In the genomic region with DNA sequence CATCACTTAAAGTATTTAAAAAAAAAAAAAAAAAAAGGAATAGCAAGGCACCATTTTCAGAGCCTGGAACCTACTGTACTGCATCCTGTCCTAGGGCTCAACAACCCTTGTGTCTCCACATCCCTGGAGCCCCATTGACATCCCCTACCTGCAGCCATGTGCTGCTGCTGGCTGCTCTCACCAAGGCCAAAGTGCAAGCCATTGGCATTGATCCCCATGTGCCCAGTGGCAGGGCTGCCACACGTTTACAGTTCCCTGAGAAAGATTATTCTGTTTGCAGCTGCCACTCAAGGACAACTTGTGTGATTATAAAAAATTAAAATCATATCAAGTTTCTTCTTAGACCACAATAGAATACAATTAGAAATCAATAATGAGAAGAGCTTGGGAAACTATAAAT, we compare ENCODE assay signal across 38 cellular contexts.
"Had no signal": no experiment of that assay in that cellular context is flagged by ENCODE, and none has a peak within 500 bp of the region (broad histone marks: within the 10 kb centered on the region; RNA-seq: fewer than 3 reads in every experiment).

No MANE protein-coding gene starts in this region.

- H3K4me3 Mint-ChIP-seq: activated B cell treated with CpG ODN at 0.5 μM for 24 hours; activated CD4-positive, alpha-beta memory T cell treated with anti-CD3 and anti-CD28 coated beads for 36 hours; activated CD8-positive, alpha-beta T cell treated with anti-CD3 and anti-CD28 coated beads for 36 hours; activated naive CD4-positive, alpha-beta T cell treated with anti-CD3 and anti-CD28 coated beads for 36 hours; activated naive CD8-positive, alpha-beta T cell treated with anti-CD3 and anti-CD28 coated beads for 36 hours; activated T-cell treated with anti-CD3 and anti-CD28 coated beads, Interleukin-2, amount 50 U/mL, for 4 hours; activated T-cell treated with anti-CD3 and anti-CD28 coated beads, Interleukin-2, amount 50 U/mL, for 72 hours; activated T-helper 1 cell treated with anti-CD3 and anti-CD28 coated beads, Interleukin-12 subunit alpha, Interleukin-12 subunit beta, Interleukin-2, Interleukin-4 antibody, amounts not matched to agents 30 ng/mL and 10 ng/mL and 1 ng/mL, durations not matched to agents 14 hours and 24 hours and 36 hours; activated T-helper 17 cell treated with anti-CD3 and anti-CD28 coated beads, Interleukin-2, amount 50 U/mL, for 72 hours; brain; central memory CD8-positive, alpha-beta T cell; T-helper 1 cell treated with Interleukin-12 subunit alpha and Interleukin-12 subunit beta and Interleukin-4 antibody, amounts not matched to agents 30 μg/mL and 1 μg/mL, for 36 hours; T-helper 2 cell treated with Interferon-gamma antibody and Interleukin-4, amounts not matched to agents 5 μg/mL and 100 μg/mL, for 36 hours had no signal

- H3K9me3 Mint-ChIP-seq: activated naive CD8-positive, alpha-beta T cell treated with anti-CD3 and anti-CD28 coated beads for 36 hours; activated T-cell treated with anti-CD3 and anti-CD28 coated beads, Interleukin-2, amount 50 U/mL, for 4 hours; activated T-helper 1 cell treated with anti-CD3 and anti-CD28 coated beads, Interleukin-12 subunit alpha, Interleukin-12 subunit beta, Interleukin-2, Interleukin-4 antibody, amounts not matched to agents 30 ng/mL and 10 ng/mL and 1 ng/mL, durations not matched to agents 14 hours and 24 hours and 36 hours; T-helper 1 cell treated with Interleukin-12 subunit alpha and Interleukin-12 subunit beta and Interleukin-4 antibody, amounts not matched to agents 30 μg/mL and 1 μg/mL, for 36 hours; T-helper 2 cell treated with Interferon-gamma antibody and Interleukin-4, amounts not matched to agents 5 μg/mL and 100 μg/mL, for 36 hours had no signal

- H3K36me3 ChIP-seq: adrenal gland, cardiac muscle cell had no signal

- H3K4me3 ChIP-seq: adrenal gland, cardiac muscle cell had no signal

- DNase-seq: activated B cell treated with CpG ODN at 0.5 μM for 24 hours; activated CD4-positive, alpha-beta memory T cell treated with anti-CD3 and anti-CD28 coated beads for 36 hours; activated CD4-positive, alpha-beta T cell treated with anti-CD3 and anti-CD28 coated beads for 48 hours; activated CD4-positive, alpha-beta T cell treated with anti-CD3 and anti-CD28 coated beads, Interleukin-2, amount 50 U/mL, for 1 hour; activated CD4-positive, alpha-beta T cell treated with anti-CD3 and anti-CD28 coated beads, Interleukin-2, amount 50 U/mL, for 4 hours; activated CD4-positive, CD25-positive, alpha-beta regulatory T cell treated with anti-CD3 and anti-CD28 coated beads, Interleukin-2, amount 50 U/mL, for 72 hours; activated CD8-positive, alpha-beta memory T cell treated with anti-CD3 and anti-CD28 coated beads, Interleukin-2, amount 50 U/mL, for 4 hours; activated CD8-positive, alpha-beta T cell treated with anti-CD3 and anti-CD28 coated beads for 36 hours; activated effector memory CD4-positive, alpha-beta T cell treated with anti-CD3 and anti-CD28 coated beads, Interleukin-2, amount 50 U/mL, for 16 hours; activated gamma-delta T cell treated with Interleukin-2 at 50 U/mL for 16 hours; activated naive CD4-positive, alpha-beta T cell; activated naive CD4-positive, alpha-beta T cell treated with anti-CD3 and anti-CD28 coated beads for 36 hours; activated naive CD4-positive, alpha-beta T cell treated with anti-CD3 and anti-CD28 coated beads, Interleukin-2, amount 50 U/mL, for 16 hours; activated naive CD8-positive, alpha-beta T cell treated with anti-CD3 and anti-CD28 coated beads for 36 hours; activated T-cell treated with anti-CD3 and anti-CD28 coated beads for 4 hours; activated T-cell treated with anti-CD3 and anti-CD28 coated beads, Interleukin-2, amount 50 U/mL, for 1 hour; activated T-cell treated with anti-CD3 and anti-CD28 coated beads, Interleukin-2, amount 50 U/mL, for 4 hours; activated T-cell treated with anti-CD3 and anti-CD28 coated beads, Interleukin-2, amount 50 U/mL, for 72 hours; adrenal gland; amniotic stem cell; aorta; caudate nucleus; SW 1271; T-helper 1 cell; T-helper 2 cell; T-helper 9 cell had no signal

- H3K4me1 Mint-ChIP-seq: activated naive CD8-positive, alpha-beta T cell treated with anti-CD3 and anti-CD28 coated beads for 36 hours; activated T-helper 17 cell treated with anti-CD3 and anti-CD28 coated beads, Interleukin-2, amount 50 U/mL, for 72 hours; brain; central memory CD8-positive, alpha-beta T cell had no signal

- H3K27me3 ChIP-seq: adrenal gland, cardiac muscle cell had no signal

- H3K9me3 ChIP-seq: adrenal gland had no signal

- H3K27ac ChIP-seq: adrenal gland, cardiac muscle cell, VCaP had no signal

- H3K27me3 Mint-ChIP-seq: activated B cell treated with CpG ODN at 0.5 μM for 24 hours; activated CD4-positive, alpha-beta memory T cell treated with anti-CD3 and anti-CD28 coated beads for 36 hours; activated T-helper 17 cell treated with anti-CD3 and anti-CD28 coated beads, Interleukin-2, amount 50 U/mL, for 72 hours; brain; central memory CD8-positive, alpha-beta T cell had no signal

- H3K27ac Mint-ChIP-seq: activated B cell treated with CpG ODN at 0.5 μM for 24 hours; activated CD4-positive, alpha-beta memory T cell treated with anti-CD3 and anti-CD28 coated beads for 36 hours; activated CD8-positive, alpha-beta T cell treated with anti-CD3 and anti-CD28 coated beads for 36 hours; activated naive CD4-positive, alpha-beta T cell treated with anti-CD3 and anti-CD28 coated beads for 36 hours; activated naive CD4-positive, alpha-beta T cell treated with anti-CD3 and anti-CD28 coated beads, Interleukin-2, amount 50 U/mL, for 72 hours; activated naive CD8-positive, alpha-beta T cell treated with anti-CD3 and anti-CD28 coated beads for 36 hours; activated T-helper 1 cell treated with anti-CD3 and anti-CD28 coated beads, Interleukin-12 subunit alpha, Interleukin-12 subunit beta, Interleukin-2, Interleukin-4 antibody, amounts not matched to agents 30 ng/mL and 10 ng/mL and 1 ng/mL, durations not matched to agents 14 hours and 24 hours and 36 hours; activated T-helper 17 cell treated with anti-CD3 and anti-CD28 coated beads, Interleukin-2, amount 50 U/mL, for 72 hours; brain; T-helper 1 cell treated with Interleukin-12 subunit alpha and Interleukin-12 subunit beta and Interleukin-4 antibody, amounts not matched to agents 30 μg/mL and 1 μg/mL, for 36 hours; T-helper 2 cell treated with Interferon-gamma antibody and Interleukin-4, amounts not matched to agents 5 μg/mL and 100 μg/mL, for 36 hours had no signal

- H3K36me3 Mint-ChIP-seq: activated CD4-positive, alpha-beta memory T cell treated with anti-CD3 and anti-CD28 coated beads for 36 hours; activated naive CD4-positive, alpha-beta T cell treated with anti-CD3 and anti-CD28 coated beads, Interleukin-2, amount 50 U/mL, for 72 hours; activated naive CD8-positive, alpha-beta T cell treated with anti-CD3 and anti-CD28 coated beads for 36 hours had no signal

- ATAC-seq: activated CD8-positive, alpha-beta T cell treated with anti-CD3 and anti-CD28 coated beads for 36 hours; activated naive CD4-positive, alpha-beta T cell treated with anti-CD3 and anti-CD28 coated beads, Interleukin-2, amount 50 U/mL, for 72 hours; activated T-cell treated with anti-CD3 and anti-CD28 coated beads, Interleukin-2, amount 50 U/mL, for 4 hours; activated T-cell treated with anti-CD3 and anti-CD28 coated beads, Interleukin-2, amount 50 U/mL, for 72 hours; activated T-helper 17 cell treated with anti-CD3 and anti-CD28 coated beads, Interleukin-2, amount 50 U/mL, for 72 hours had no signal

- H3K4me1 ChIP-seq: adrenal gland had no signal

- FAIRE-seq: astrocyte, bronchial epithelial cell, TTC549 had no signal
